9 cellular contexts compared by ENCODE assay signal in the genomic region with DNA sequence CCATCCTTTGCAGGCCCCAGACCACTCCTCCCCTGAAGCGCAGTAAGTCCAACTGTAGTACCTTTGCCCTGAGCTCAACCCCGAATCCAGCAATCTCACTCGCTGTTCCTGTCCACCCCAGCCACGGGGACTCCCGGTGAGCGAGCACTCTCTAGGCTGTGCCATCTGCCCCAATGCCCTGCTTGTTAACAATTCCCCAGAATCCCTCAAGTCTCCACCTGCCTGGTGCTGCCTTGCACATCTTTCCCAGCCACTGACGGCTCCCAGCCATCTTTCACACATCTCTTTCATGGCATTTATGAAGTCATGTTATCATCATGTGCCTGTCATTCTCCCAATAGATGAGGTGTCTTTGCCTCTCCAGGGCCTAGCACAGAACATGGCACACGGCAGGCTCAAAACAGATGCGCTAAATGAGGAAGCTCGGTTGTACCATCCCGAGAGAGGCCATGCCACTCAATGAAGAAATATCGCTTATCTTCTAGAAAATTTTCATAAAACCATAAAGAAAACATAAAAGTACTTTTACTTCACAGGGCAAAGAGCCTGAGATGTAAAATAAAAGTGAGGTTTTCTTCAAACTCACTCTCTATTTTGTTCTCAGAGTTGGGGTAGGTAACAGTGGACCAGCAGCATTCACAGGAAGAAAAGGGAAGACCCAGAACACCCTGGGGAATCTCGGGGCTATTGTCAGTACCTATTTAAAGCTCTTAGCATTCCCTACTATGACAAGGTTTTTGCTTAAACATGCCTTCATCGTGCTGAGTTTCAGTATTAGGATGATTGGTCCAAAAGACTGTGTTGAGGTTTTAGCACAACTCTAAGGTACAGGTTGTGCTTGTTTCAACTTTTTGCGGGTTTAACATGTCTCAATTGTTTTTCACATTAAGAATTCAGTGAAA. TPM values are rescaled to one million over a fixed set of nuclear protein-coding genes. Genes with fewer than 3 reads are reported as not detected.
DNase-seq lines count a peak whose midpoint lies in the region; ATAC-seq and FAIRE-seq lines count a peak whose summit lies in the region.
"Had no signal": no experiment of that assay in that cellular context is flagged by ENCODE, and none has a peak within 500 bp of the region (broad histone marks: within the 10 kb centered on the region; RNA-seq: fewer than 3 reads in every experiment).

No MANE protein-coding gene starts in this region.

- peak overlapping the region; percentile 59 for H3K27ac Mint-ChIP-seq in activated CD4-positive, alpha-beta T cell treated with anti-CD3 and anti-CD28 coated beads for 36 hours
- peak overlapping the region; percentile 82 for H3K27ac Mint-ChIP-seq in stimulated activated memory B cell treated with anti-CD40 and anti-IgM and Interleukin-4, amounts not matched to agents 10 μg/mL and 1 μg/mL and 100 μg/mL, for 72 hours

- no peaks in the 10 kb centered on the region for H3K27me3 ChIP-seq in small intestine (ENCODE audit: control insufficient read depth in 2 of 2, insufficient read depth in 2 of 2, low read length in 2 of 2)
- H3K27me3 ChIP-seq: Peyer's patch had no signal

- no peak for DNase-seq in activated CD4-positive, alpha-beta T cell treated with anti-CD3 and anti-CD28 coated beads for 36 hours
- DNase-seq in activated CD4-positive, alpha-beta T cell treated with anti-CD3 and anti-CD28 coated beads for 48 hours = no peak
- DNase-seq in MV-4-11 (lab: John Stamatoyannopoulos, UW) (no peak), small intestine (no peak)
- no peak for DNase-seq in effector CD8-positive, alpha-beta T cell (lab: John Stamatoyannopoulos, UW)
- DNase-seq: Peyer's patch had no signal

- H3K27me3 Mint-ChIP-seq in activated CD4-positive, alpha-beta T cell treated with anti-CD3 and anti-CD28 coated beads for 36 hours = no peaks in the 10 kb centered on the region
- H3K27me3 Mint-ChIP-seq in stimulated activated memory B cell treated with anti-CD40 and anti-IgM and Interleukin-4, amounts not matched to agents 10 μg/mL and 1 μg/mL and 100 μg/mL, for 72 hours = peaks cover 11% of the 10 kb centered on the region

- H3K36me3 ChIP-seq in small intestine (ENCODE audit: control insufficient read depth in 2 of 2, insufficient read depth in 2 of 2, low read length in 2 of 2) = peaks cover 0 to 10% of the 10 kb centered on the region in 2 donors

- 75 to 88% (median 88%) methylated on average over 15 of the region's 15 CpGs for WGBS in small intestine, 3 donors

- peaks cover 13% of the 10 kb centered on the region for H3K4me1 Mint-ChIP-seq in activated CD4-positive, alpha-beta T cell treated with anti-CD3 and anti-CD28 coated beads for 36 hours
- H3K4me1 Mint-ChIP-seq in stimulated activated memory B cell treated with anti-CD40 and anti-IgM and Interleukin-4, amounts not matched to agents 10 μg/mL and 1 μg/mL and 100 μg/mL, for 72 hours = peaks cover 38% of the 10 kb centered on the region

- no peak for FAIRE-seq in small intestine (lab: Jason Lieb, UNC)

- intact Hi-C loops in activated CD4-positive, alpha-beta T cell treated with anti-CD3 and anti-CD28 coated beads for 36 hours (cut with DNase I, micrococcal nuclease) = no loop called here

- ATAC-seq in activated CD4-positive, alpha-beta T cell treated with anti-CD3 and anti-CD28 coated beads for 36 hours = peak; percentile 65
- ATAC-seq in GM21786 (IDR thresholded peaks at IDR 0.05; ENCODE audit: unreplicated experiment) (peak; percentile 99), HG03378 (IDR thresholded peaks at IDR 0.05; ENCODE audit: unreplicated experiment) (peak; percentile 99)
- peak; percentile 93 for ATAC-seq in stimulated activated memory B cell treated with anti-CD40 and anti-IgM and Interleukin-4, amounts not matched to agents 10 μg/mL and 1 μg/mL and 100 μg/mL, for 72 hours

- no peaks in the 10 kb centered on the region for H3K9me3 ChIP-seq in small intestine (ENCODE audit: control insufficient read depth, low read depth)
- H3K9me3 ChIP-seq: Peyer's patch had no signal

- no peaks in the 10 kb centered on the region for H3K4me1 ChIP-seq in small intestine (ENCODE audit: control insufficient read depth in 2 of 2, insufficient read depth in 1 of 2, low read depth in 1 of 2, low read length in 1 of 2)

- H3K27ac ChIP-seq in small intestine (ENCODE audit: low read depth in 1 of 2, low read length in 1 of 2) = no peak overlapping the region
- H3K27ac ChIP-seq: Peyer's patch had no signal

- H3K9me3 Mint-ChIP-seq in activated CD4-positive, alpha-beta T cell treated with anti-CD3 and anti-CD28 coated beads for 36 hours (ENCODE audit: low read depth) = no peaks in the 10 kb centered on the region
- peaks cover 9% of the 10 kb centered on the region for H3K9me3 Mint-ChIP-seq in stimulated activated memory B cell treated with anti-CD40 and anti-IgM and Interleukin-4, amounts not matched to agents 10 μg/mL and 1 μg/mL and 100 μg/mL, for 72 hours

- H3K4me3 Mint-ChIP-seq in activated CD4-positive, alpha-beta T cell treated with anti-CD3 and anti-CD28 coated beads for 36 hours = no peak overlapping the region
- H3K4me3 Mint-ChIP-seq in stimulated activated memory B cell treated with anti-CD40 and anti-IgM and Interleukin-4, amounts not matched to agents 10 μg/mL and 1 μg/mL and 100 μg/mL, for 72 hours = peak overlapping the region; percentile 50

- no peak overlapping the region for H3K4me3 ChIP-seq in small intestine (ENCODE audit: low read depth in 1 of 2, low read length in 2 of 2)
- H3K4me3 ChIP-seq: Peyer's patch had no signal

- CTCF ChIA-PET in activated CD4-positive, alpha-beta T cell treated with anti-CD3 and anti-CD28 coated beads for 36 hours (lab: Charles Lee) = interaction anchor here (0.6 kb wide), 1 partner anchor 823 kb away, joined by 3 read pairs; no protein-coding TSS in a partner anchor

- H3K36me3 Mint-ChIP-seq in activated CD4-positive, alpha-beta T cell treated with anti-CD3 and anti-CD28 coated beads for 36 hours (ENCODE audit: low read depth) = no peaks in the 10 kb centered on the region
- H3K36me3 Mint-ChIP-seq in stimulated activated memory B cell treated with anti-CD40 and anti-IgM and Interleukin-4, amounts not matched to agents 10 μg/mL and 1 μg/mL and 100 μg/mL, for 72 hours = peaks cover 9% of the 10 kb centered on the region

- POLR2A ChIA-PET in activated CD4-positive, alpha-beta T cell treated with anti-CD3 and anti-CD28 coated beads for 36 hours (lab: Charles Lee) = no interaction called here

RNA-seq across cellular contexts. Expression of a gene that starts 55.2 kb away (rescaled TPM):
- 10 to 100 TPM; 21.3 to 26.9 TPM for total RNA-seq in activated CD4-positive, alpha-beta T cell treated with anti-CD3 and anti-CD28 coated beads for 36 hours
- 10 to 100 TPM; 35.7 to 52.6 (median 50.4) TPM for polyA plus RNA-seq in small intestine
